ENCODE assay signal across 1 cellular context in genomic region chr1:246078126-246078887, GRCh38.
TF ChIP-seq lines count a peak whose summit lies in the region.

No MANE protein-coding gene starts in this region.

TF ChIP-seq in K562, 482 proteins besides CTCF, POLR2A, EP300 and RAD21 (continued from another document and continues in another):
- TF ChIP-seq, protein P1, sequence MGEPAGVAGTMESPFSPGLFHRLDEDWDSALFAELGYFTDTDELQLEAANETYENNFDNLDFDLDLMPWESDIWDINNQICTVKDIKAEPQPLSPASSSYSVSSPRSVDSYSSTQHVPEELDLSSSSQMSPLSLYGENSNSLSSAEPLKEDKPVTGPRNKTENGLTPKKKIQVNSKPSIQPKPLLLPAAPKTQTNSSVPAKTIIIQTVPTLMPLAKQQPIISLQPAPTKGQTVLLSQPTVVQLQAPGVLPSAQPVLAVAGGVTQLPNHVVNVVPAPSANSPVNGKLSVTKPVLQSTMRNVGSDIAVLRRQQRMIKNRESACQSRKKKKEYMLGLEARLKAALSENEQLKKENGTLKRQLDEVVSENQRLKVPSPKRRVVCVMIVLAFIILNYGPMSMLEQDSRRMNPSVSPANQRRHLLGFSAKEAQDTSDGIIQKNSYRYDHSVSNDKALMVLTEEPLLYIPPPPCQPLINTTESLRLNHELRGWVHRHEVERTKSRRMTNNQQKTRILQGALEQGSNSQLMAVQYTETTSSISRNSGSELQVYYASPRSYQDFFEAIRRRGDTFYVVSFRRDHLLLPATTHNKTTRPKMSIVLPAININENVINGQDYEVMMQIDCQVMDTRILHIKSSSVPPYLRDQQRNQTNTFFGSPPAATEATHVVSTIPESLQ (CRISPR knock-in tag; IDR thresholded peaks at IDR 0.05): no peak
- TF ChIP-seq RCOR1 (IDR thresholded peaks at IDR 0.05; ENCODE audit: borderline replicate concordance in 1 of 2, low read depth in 2 of 2, low read length in 2 of 2): no peak
- TF ChIP-seq U2AF2 (optimal IDR thresholded peaks at IDR 0.05; ENCODE audit: low read depth, low read length): no peak
- TF ChIP-seq ZNF175 (CRISPR knock-in tag; IDR thresholded peaks at IDR 0.05; ENCODE audit: low read depth): no peak
- no peak for TF ChIP-seq ZNF444 (CRISPR knock-in tag; IDR thresholded peaks at IDR 0.05)
- no peak for TF ChIP-seq RFX1 (IDR thresholded peaks at IDR 0.05)
- no peak for TF ChIP-seq KHSRP (IDR thresholded peaks at IDR 0.05)
- TF ChIP-seq HMGN3 (IDR thresholded peaks at IDR 0.05; ENCODE audit: borderline replicate concordance, extremely low read depth, insufficient read length, low read depth, low read length): no peak
- TF ChIP-seq ADNP (tag; IDR thresholded peaks at IDR 0.05): no peak
- TF ChIP-seq ZFP1 (CRISPR knock-in tag; IDR thresholded peaks at IDR 0.05): no peak
- TF ChIP-seq ETV5 (CRISPR knock-in tag; IDR thresholded peaks at IDR 0.05; ENCODE audit: low read depth): no peak
- peak in 1 of 2 experiments; percentile 68; a peak in 2 of 4 replicates for TF ChIP-seq FOXA3 (CRISPR knock-in tag; conservative IDR thresholded peaks at IDR 0.05 in 1 of 2, IDR thresholded peaks at IDR 0.05 in 1 of 2)
- TF ChIP-seq SRSF9 (IDR thresholded peaks at IDR 0.05; ENCODE audit: borderline replicate concordance, low read depth, low read length): no peak
- TF ChIP-seq ZNF174 (CRISPR knock-in tag; IDR thresholded peaks at IDR 0.05): no peak
- TF ChIP-seq PRMT5 (CRISPR knock-in tag; IDR thresholded peaks at IDR 0.05): no peak
- TF ChIP-seq ZNF586 (CRISPR knock-in tag; conservative IDR thresholded peaks at IDR 0.05): no peak
- TF ChIP-seq ZNF23 (CRISPR knock-in tag; IDR thresholded peaks at IDR 0.05): no peak
- TF ChIP-seq CREB3L1 (IDR thresholded peaks at IDR 0.05; ENCODE audit: borderline replicate concordance, low read depth): no peak
- no peak for TF ChIP-seq C11orf30 (IDR thresholded peaks at IDR 0.05; ENCODE audit: low read depth)
- TF ChIP-seq TBL1XR1 (IDR thresholded peaks at IDR 0.05; ENCODE audit: low read length in 2 of 2): no peak
- TF ChIP-seq CSDE1 (IDR thresholded peaks at IDR 0.05): no peak
- TF ChIP-seq, protein P2, sequence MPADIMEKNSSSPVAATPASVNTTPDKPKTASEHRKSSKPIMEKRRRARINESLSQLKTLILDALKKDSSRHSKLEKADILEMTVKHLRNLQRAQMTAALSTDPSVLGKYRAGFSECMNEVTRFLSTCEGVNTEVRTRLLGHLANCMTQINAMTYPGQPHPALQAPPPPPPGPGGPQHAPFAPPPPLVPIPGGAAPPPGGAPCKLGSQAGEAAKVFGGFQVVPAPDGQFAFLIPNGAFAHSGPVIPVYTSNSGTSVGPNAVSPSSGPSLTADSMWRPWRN (IDR thresholded peaks at IDR 0.05; ENCODE audit: low read depth): no peak
- TF ChIP-seq, protein P3, sequence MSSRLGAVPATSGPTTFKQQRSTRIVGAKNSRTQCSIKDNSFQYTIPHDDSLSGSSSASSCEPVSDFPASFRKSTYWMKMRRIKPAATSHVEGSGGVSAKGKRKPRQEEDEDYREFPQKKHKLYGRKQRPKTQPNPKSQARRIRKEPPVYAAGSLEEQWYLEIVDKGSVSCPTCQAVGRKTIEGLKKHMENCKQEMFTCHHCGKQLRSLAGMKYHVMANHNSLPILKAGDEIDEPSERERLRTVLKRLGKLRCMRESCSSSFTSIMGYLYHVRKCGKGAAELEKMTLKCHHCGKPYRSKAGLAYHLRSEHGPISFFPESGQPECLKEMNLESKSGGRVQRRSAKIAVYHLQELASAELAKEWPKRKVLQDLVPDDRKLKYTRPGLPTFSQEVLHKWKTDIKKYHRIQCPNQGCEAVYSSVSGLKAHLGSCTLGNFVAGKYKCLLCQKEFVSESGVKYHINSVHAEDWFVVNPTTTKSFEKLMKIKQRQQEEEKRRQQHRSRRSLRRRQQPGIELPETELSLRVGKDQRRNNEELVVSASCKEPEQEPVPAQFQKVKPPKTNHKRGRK (tag; IDR thresholded peaks at IDR 0.05): no peak
- no peak for TF ChIP-seq ZNF740 (CRISPR knock-in tag; IDR thresholded peaks at IDR 0.05)
- no peak for TF ChIP-seq ZNF740 (tag; IDR thresholded peaks at IDR 0.05)
- no peak for TF ChIP-seq CBX8 (IDR thresholded peaks at IDR 0.05; ENCODE audit: borderline replicate concordance, extremely low read depth, low read depth, low read length, poor library complexity, severe bottlenecking)
- no peak for TF ChIP-seq TAF7 (tag; IDR thresholded peaks at IDR 0.05)
- TF ChIP-seq, protein P4, sequence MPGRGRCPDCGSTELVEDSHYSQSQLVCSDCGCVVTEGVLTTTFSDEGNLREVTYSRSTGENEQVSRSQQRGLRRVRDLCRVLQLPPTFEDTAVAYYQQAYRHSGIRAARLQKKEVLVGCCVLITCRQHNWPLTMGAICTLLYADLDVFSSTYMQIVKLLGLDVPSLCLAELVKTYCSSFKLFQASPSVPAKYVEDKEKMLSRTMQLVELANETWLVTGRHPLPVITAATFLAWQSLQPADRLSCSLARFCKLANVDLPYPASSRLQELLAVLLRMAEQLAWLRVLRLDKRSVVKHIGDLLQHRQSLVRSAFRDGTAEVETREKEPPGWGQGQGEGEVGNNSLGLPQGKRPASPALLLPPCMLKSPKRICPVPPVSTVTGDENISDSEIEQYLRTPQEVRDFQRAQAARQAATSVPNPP (IDR thresholded peaks at IDR 0.05; ENCODE audit: borderline replicate concordance, insufficient read depth, insufficient read length): no peak
- no peak for TF ChIP-seq BCOR (IDR thresholded peaks at IDR 0.05)
- peak; percentile 55; the same call in 1 of the 2 replicates for TF ChIP-seq ZNF584 (CRISPR knock-in tag; IDR thresholded peaks at IDR 0.05; ENCODE audit: low read depth)
- TF ChIP-seq PHTF2 (CRISPR knock-in tag; IDR thresholded peaks at IDR 0.05): no peak
- no peak for TF ChIP-seq ARID3A (IDR thresholded peaks at IDR 0.05; ENCODE audit: borderline replicate concordance, low read depth, low read length)
- no peak for TF ChIP-seq GATAD2A (IDR thresholded peaks at IDR 0.05)
- no peak for TF ChIP-seq TAF1 (IDR thresholded peaks at IDR 0.05; ENCODE audit: control insufficient read depth, extremely low read depth, insufficient read depth, low read length, severe bottlenecking)
- no peak for TF ChIP-seq ZKSCAN1 (IDR thresholded peaks at IDR 0.05; ENCODE audit: low read depth, low read length)
- no peak for TF ChIP-seq ZBTB12 (CRISPR knock-in tag; IDR thresholded peaks at IDR 0.05)
- TF ChIP-seq CBFA2T3 (IDR thresholded peaks at IDR 0.05): peak; percentile 12; the same call in 1 of the 2 replicates
- TF ChIP-seq, protein P5, sequence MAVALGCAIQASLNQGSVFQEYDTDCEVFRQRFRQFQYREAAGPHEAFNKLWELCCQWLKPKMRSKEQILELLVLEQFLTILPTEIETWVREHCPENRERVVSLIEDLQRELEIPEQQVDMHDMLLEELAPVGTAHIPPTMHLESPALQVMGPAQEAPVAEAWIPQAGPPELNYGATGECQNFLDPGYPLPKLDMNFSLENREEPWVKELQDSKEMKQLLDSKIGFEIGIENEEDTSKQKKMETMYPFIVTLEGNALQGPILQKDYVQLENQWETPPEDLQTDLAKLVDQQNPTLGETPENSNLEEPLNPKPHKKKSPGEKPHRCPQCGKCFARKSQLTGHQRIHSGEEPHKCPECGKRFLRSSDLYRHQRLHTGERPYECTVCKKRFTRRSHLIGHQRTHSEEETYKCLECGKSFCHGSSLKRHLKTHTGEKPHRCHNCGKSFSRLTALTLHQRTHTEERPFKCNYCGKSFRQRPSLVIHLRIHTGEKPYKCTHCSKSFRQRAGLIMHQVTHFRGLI (CRISPR knock-in tag; IDR thresholded peaks at IDR 0.05): no peak
- TF ChIP-seq ZNF143 (CRISPR knock-in tag; IDR thresholded peaks at IDR 0.05): no peak
- no peak for TF ChIP-seq CBFB (CRISPR knock-in tag; IDR thresholded peaks at IDR 0.05)
- peak; percentile 72 for TF ChIP-seq GATA2 (CRISPR knock-in tag; IDR thresholded peaks at IDR 0.05)
- TF ChIP-seq, protein P6, sequence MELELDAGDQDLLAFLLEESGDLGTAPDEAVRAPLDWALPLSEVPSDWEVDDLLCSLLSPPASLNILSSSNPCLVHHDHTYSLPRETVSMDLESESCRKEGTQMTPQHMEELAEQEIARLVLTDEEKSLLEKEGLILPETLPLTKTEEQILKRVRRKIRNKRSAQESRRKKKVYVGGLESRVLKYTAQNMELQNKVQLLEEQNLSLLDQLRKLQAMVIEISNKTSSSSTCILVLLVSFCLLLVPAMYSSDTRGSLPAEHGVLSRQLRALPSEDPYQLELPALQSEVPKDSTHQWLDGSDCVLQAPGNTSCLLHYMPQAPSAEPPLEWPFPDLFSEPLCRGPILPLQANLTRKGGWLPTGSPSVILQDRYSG (tag; conservative IDR thresholded peaks at IDR 0.05; ENCODE audit: low read depth): 0 out of 2 replicates have a peak, but pooled peaks have one; percentile 23
- no peak for TF ChIP-seq THRAP3 (IDR thresholded peaks at IDR 0.05; ENCODE audit: borderline replicate concordance)
- TF ChIP-seq NR1H2 (CRISPR knock-in tag; IDR thresholded peaks at IDR 0.05): no peak
- peak; percentile 80 for TF ChIP-seq HMBOX1 (IDR thresholded peaks at IDR 0.05)
- TF ChIP-seq MIER1 (IDR thresholded peaks at IDR 0.05; ENCODE audit: low read depth): no peak
- TF ChIP-seq, protein P7, sequence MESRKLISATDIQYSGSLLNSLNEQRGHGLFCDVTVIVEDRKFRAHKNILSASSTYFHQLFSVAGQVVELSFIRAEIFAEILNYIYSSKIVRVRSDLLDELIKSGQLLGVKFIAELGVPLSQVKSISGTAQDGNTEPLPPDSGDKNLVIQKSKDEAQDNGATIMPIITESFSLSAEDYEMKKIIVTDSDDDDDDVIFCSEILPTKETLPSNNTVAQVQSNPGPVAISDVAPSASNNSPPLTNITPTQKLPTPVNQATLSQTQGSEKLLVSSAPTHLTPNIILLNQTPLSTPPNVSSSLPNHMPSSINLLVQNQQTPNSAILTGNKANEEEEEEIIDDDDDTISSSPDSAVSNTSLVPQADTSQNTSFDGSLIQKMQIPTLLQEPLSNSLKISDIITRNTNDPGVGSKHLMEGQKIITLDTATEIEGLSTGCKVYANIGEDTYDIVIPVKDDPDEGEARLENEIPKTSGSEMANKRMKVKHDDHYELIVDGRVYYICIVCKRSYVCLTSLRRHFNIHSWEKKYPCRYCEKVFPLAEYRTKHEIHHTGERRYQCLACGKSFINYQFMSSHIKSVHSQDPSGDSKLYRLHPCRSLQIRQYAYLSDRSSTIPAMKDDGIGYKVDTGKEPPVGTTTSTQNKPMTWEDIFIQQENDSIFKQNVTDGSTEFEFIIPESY (CRISPR knock-in tag; IDR thresholded peaks at IDR 0.05): no peak
- no peak for TF ChIP-seq ZC3H8 (IDR thresholded peaks at IDR 0.05)
- TF ChIP-seq, protein P8, sequence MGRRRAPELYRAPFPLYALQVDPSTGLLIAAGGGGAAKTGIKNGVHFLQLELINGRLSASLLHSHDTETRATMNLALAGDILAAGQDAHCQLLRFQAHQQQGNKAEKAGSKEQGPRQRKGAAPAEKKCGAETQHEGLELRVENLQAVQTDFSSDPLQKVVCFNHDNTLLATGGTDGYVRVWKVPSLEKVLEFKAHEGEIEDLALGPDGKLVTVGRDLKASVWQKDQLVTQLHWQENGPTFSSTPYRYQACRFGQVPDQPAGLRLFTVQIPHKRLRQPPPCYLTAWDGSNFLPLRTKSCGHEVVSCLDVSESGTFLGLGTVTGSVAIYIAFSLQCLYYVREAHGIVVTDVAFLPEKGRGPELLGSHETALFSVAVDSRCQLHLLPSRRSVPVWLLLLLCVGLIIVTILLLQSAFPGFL (CRISPR knock-in tag; IDR thresholded peaks at IDR 0.05): no peak
